ENCODE assay signal across 8 cellular contexts in genomic region chr13:41263261-41263971, GRCh38. TPM values are rescaled to one million over a fixed set of nuclear protein-coding genes. Genes with fewer than 3 reads are reported as not detected.
DNase-seq lines count a peak whose midpoint lies in the region; ATAC-seq and TF ChIP-seq lines count a peak whose summit lies in the region.

Gene MTRF1, minus strand, starts transcription at chr13:41263576. Its CDS starts 2,669 bp downstream, at chr13:41260907.

- no peaks in the 10 kb centered on the region for H3K27me3 ChIP-seq in CD4-positive, alpha-beta T cell (ENCODE audit: control insufficient read depth, insufficient read depth, low read length)
- no peaks in the 10 kb centered on the region for H3K27me3 ChIP-seq in ectodermal cell (ENCODE audit: control insufficient read depth, insufficient read depth, low read length, poor library complexity, severe bottlenecking)

- POLR2A ChIA-PET in CD4-positive, alpha-beta T cell (lab: Charles Lee), result interaction anchor here (0.5 to 2.7 kb wide), 11 partner anchors 9 to 599 kb away, joined by 3 to 12 read pairs (median 4); partner anchors contain the start of gene WBP4
- POLR2A ChIA-PET in activated CD8-positive, alpha-beta T cell treated with anti-CD3 and anti-CD28 coated beads for 36 hours (lab: Charles Lee), result interaction anchor here (0.7 to 2.9 kb wide), 16 partner anchors 8 to 255 kb away, joined by 3 to 9 read pairs (median 4); partner anchors contain the start of gene WBP4

- peak; percentile 62 to 78 (median 72) for DNase-seq in CD4-positive, alpha-beta T cell
- DNase-seq in NCI-H82 (lab: John Stamatoyannopoulos, UW) (peak; percentile 94), lung microvascular endothelial cell (ENCODE audit: low read depth in 2 of 2) (peak; percentile 76 to 79)
- peak; percentile 86 for DNase-seq in activated CD8-positive, alpha-beta T cell treated with anti-CD3 and anti-CD28 coated beads for 36 hours
- DNase-seq in stimulated activated CD4-positive, alpha-beta T cell treated with anti-CD3 and anti-CD28 coated beads, TNF-alpha, amount 100 ng/mL, for 48 hours (ENCODE audit: low read depth in 3 of 3), result peak; percentile 43 to 68 (median 66)

- H3K36me3 Mint-ChIP-seq in CD4-positive, alpha-beta T cell (ENCODE audit: low read depth), result peaks cover 48% of the 10 kb centered on the region
- peaks cover 36% of the 10 kb centered on the region for H3K36me3 Mint-ChIP-seq in activated CD8-positive, alpha-beta T cell treated with anti-CD3 and anti-CD28 coated beads for 36 hours (ENCODE audit: low read depth)

- CTCF ChIA-PET in CD4-positive, alpha-beta T cell (lab: Charles Lee), result interaction anchor here (1.4 kb wide), 1 partner anchor 67 kb away, joined by 3 read pairs; no protein-coding TSS in a partner anchor
- CTCF ChIA-PET in activated CD8-positive, alpha-beta T cell treated with anti-CD3 and anti-CD28 coated beads for 36 hours (lab: Charles Lee), result interaction anchor here (1.2 kb wide), 1 partner anchor 9 kb away, joined by 4 read pairs; no protein-coding TSS in a partner anchor

- WGBS in ectodermal cell, 2 experiments, result 0 to 2% methylated on average over 31 to 32 of the region's 32 CpGs

- H3K9me3 ChIP-seq in CD4-positive, alpha-beta T cell (ENCODE audit: control insufficient read depth, low read length), result peaks cover 3% of the 10 kb centered on the region
- H3K9me3 ChIP-seq in ectodermal cell (ENCODE audit: control insufficient read depth, low read length), result no peaks in the 10 kb centered on the region

- peaks cover 36% of the 10 kb centered on the region for H3K4me1 Mint-ChIP-seq in CD4-positive, alpha-beta T cell (ENCODE audit: low read depth)
- peaks cover 30% of the 10 kb centered on the region for H3K4me1 Mint-ChIP-seq in activated CD8-positive, alpha-beta T cell treated with anti-CD3 and anti-CD28 coated beads for 36 hours (ENCODE audit: low read depth)

- peak within 1 kb of the TSS; percentile 96 for H3K27ac Mint-ChIP-seq in CD4-positive, alpha-beta T cell
- peak within 1 kb of the TSS; percentile 100 for H3K27ac Mint-ChIP-seq in activated CD8-positive, alpha-beta T cell treated with anti-CD3 and anti-CD28 coated beads for 36 hours

- H3K9me3 Mint-ChIP-seq in CD4-positive, alpha-beta T cell, result peaks cover 1% of the 10 kb centered on the region
- H3K9me3 Mint-ChIP-seq in activated CD8-positive, alpha-beta T cell treated with anti-CD3 and anti-CD28 coated beads for 36 hours, result peaks cover 2% of the 10 kb centered on the region

- H3K27ac ChIP-seq in CD4-positive, alpha-beta T cell (ENCODE audit: low read depth, low read length), result peak within 1 kb of the TSS; percentile 77
- no peak within 1 kb of the TSS for H3K27ac ChIP-seq in ectodermal cell (ENCODE audit: insufficient read depth, low read depth, low read length, poor library complexity, severe bottlenecking)

- peak; percentile 92 for ATAC-seq in CD4-positive, alpha-beta T cell (ENCODE audit: poor library complexity)
- ATAC-seq in GM19452 (IDR thresholded peaks at IDR 0.05; ENCODE audit: unreplicated experiment) (peak; percentile 94), HG03575 (IDR thresholded peaks at IDR 0.05; ENCODE audit: extremely low read depth, insufficient number of reproducible peaks, low FRiP score, unreplicated experiment) (peak; percentile 89)
- ATAC-seq in activated CD8-positive, alpha-beta T cell treated with anti-CD3 and anti-CD28 coated beads for 36 hours, result peak; percentile 93

- peak within 1 kb of the TSS; percentile 77 for H3K4me3 ChIP-seq in ectodermal cell (ENCODE audit: insufficient read depth, low read depth, low read length)

- TF ChIP-seq CTCF in CD4-positive, alpha-beta T cell (IDR thresholded peaks at IDR 0.05), result no peak
- TF ChIP-seq CTCF in activated CD8-positive, alpha-beta T cell treated with anti-CD3 and anti-CD28 coated beads for 36 hours (IDR thresholded peaks at IDR 0.05), result no peak

- no peaks in the 10 kb centered on the region for H3K4me1 ChIP-seq in ectodermal cell (ENCODE audit: control insufficient read depth, insufficient read depth, low read length)

- peak within 1 kb of the TSS; percentile 99 for H3K4me3 Mint-ChIP-seq in CD4-positive, alpha-beta T cell
- H3K4me3 Mint-ChIP-seq in activated CD8-positive, alpha-beta T cell treated with anti-CD3 and anti-CD28 coated beads for 36 hours, result peak within 1 kb of the TSS; percentile 92

- intact Hi-C loops in CD4-positive, alpha-beta T cell (cut with DNase I, micrococcal nuclease), result loop anchor here (1.0 to 10.0 kb wide), 7 partner anchors 48 to 1009 kb away; partner anchors contain the start of genes KBTBD7 (in 2 of the 2), NAA16 (in 2 of the 2), AKAP11 (in 1 of the 2) and KBTBD6 (in 1 of the 2)
- intact Hi-C loops in activated CD8-positive, alpha-beta T cell treated with anti-CD3 and anti-CD28 coated beads for 36 hours (cut with micrococcal nuclease), result loop anchor here (2.0 kb wide), 1 partner anchor 47 kb away; the partner anchor contains the start of gene NAA16

- H3K36me3 ChIP-seq in ectodermal cell (ENCODE audit: control insufficient read depth, insufficient read depth, low read length), result peaks cover 10% of the 10 kb centered on the region

- no peaks in the 10 kb centered on the region for H3K27me3 Mint-ChIP-seq in CD4-positive, alpha-beta T cell
- no peaks in the 10 kb centered on the region for H3K27me3 Mint-ChIP-seq in activated CD8-positive, alpha-beta T cell treated with anti-CD3 and anti-CD28 coated beads for 36 hours

RNA-seq across cellular contexts. Expression of gene MTRF1, which starts in this region (rescaled TPM):
- 10 to 100 TPM; 15.7 to 17.8 TPM for total RNA-seq in CD4-positive, alpha-beta T cell
- total RNA-seq in activated CD8-positive, alpha-beta T cell treated with anti-CD3 and anti-CD28 coated beads for 36 hours, result 10 to 100 TPM; 22.6 to 23.4 TPM
- polyA plus RNA-seq in ectodermal cell (2013, experiment 1 of 4), result 21.7 TPM
- polyA plus RNA-seq in ectodermal cell (2013, experiment 2 of 4), result 20.6 TPM
- polyA plus RNA-seq in ectodermal cell (2013, experiment 3 of 4), result 17.7 TPM
- polyA plus RNA-seq in ectodermal cell (2013, experiment 4 of 4), result 17.6 TPM
- total RNA-seq in lung microvascular endothelial cell, result 6.5 and 11.1 TPM in 2 replicates
